Comparison of ENCODE assay signal across 11 cellular contexts in genomic region chr20:59785118-59785959, GRCh38.
"Had no signal": no experiment of that assay in that cellular context is flagged by ENCODE, and none has a peak within 500 bp of the region (broad histone marks: within the 10 kb centered on the region; RNA-seq: fewer than 3 reads in every experiment).

No MANE protein-coding gene starts in this region.

- H3K27me3 ChIP-seq: upper lobe of left lung had no signal

- H3K36me3 ChIP-seq: upper lobe of left lung had no signal

- H3K4me1 ChIP-seq: upper lobe of left lung had no signal

- ATAC-seq: activated CD8-positive, alpha-beta T cell treated with anti-CD3 and anti-CD28 coated beads for 36 hours; left cardiac atrium had no signal

- H3K9me3 ChIP-seq: upper lobe of left lung had no signal

- H3K4me3 ChIP-seq: upper lobe of left lung had no signal

- DNase-seq: activated CD4-positive, alpha-beta T cell treated with anti-CD3 and anti-CD28 coated beads for 48 hours; activated CD8-positive, alpha-beta T cell treated with anti-CD3 and anti-CD28 coated beads for 36 hours; activated naive CD8-positive, alpha-beta T cell treated with anti-CD3 and anti-CD28 coated beads, Interleukin-2, amount 10 ng/mL, durations not matched to agents 7 days and 5 days; effector memory CD4-positive, alpha-beta T cell; foreskin melanocyte; left cardiac atrium; naive B cell; nucleus accumbens; small intestine; T-helper 2 cell; upper lobe of left lung had no signal

- H3K27ac ChIP-seq: upper lobe of left lung had no signal
